8 cellular contexts compared by ENCODE assay signal in the genomic region with DNA sequence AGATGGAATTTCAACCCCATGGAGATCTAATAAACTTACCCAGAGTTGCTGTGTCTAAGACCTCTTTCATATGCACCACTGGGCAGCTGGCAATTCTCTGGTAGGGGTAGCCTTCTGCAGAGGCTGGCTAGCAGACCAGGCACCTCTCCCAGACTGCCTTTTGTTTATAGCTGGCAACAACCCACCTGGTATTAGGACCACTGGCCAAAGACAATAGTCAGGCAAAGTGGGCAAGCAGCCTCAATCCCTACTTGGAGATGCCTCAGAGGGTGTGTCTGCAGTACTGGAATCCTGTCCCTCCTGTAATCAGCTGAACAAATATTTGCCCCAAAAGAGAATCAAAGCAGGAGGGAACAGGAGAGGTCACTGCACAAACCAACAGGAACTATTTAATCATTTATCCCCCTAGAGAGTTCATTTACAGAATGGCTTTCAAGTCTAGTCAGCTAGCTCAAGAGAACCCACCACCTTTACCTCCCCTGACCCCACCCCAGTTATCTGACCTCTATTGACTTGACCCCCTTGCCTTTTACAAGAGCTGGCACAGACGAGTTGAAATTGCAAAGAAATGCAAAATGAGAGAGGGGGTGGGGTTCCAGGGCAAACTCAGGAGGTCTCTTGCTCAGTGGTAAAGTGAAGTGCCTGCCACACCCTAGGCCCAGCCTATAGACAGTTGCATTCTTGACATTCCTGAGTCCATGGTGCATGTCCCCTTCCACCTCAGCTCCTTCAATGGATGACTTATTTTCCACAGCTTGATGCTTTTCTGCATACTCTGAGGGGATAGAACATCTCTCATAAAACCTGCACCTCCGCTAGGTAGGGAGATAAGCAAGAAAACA. TPM values are rescaled to one million over a fixed set of nuclear protein-coding genes. Genes with fewer than 3 reads are reported as not detected.
DNase-seq lines count a peak whose midpoint lies in the region; ATAC-seq and TF ChIP-seq lines count a peak whose summit lies in the region.

No MANE protein-coding gene starts in this region.

- TF ChIP-seq POLR2A in right lobe of liver (IDR thresholded peaks at IDR 0.05): peak; percentile 59
- TF ChIP-seq POLR2A in tibial nerve (IDR thresholded peaks at IDR 0.05): peak in 1 of 2 donors; percentile 1

- DNase-seq in DMS53 (lab: John Stamatoyannopoulos, UW): peak; percentile 64
- peak; percentile 65 for DNase-seq in NCI-H146 (lab: John Stamatoyannopoulos, UW)
- no peak for DNase-seq in brain microvascular endothelial cell
- DNase-seq in right lobe of liver: no peak
- no peak for DNase-seq in tibial nerve (ENCODE audit: low spot score in 2 of 2)
- no peak for DNase-seq in stimulated activated CD8-positive, alpha-beta memory T cell treated with anti-CD3 and anti-CD28 coated beads, Interleukin-4, amount 100 ng/mL, for 48 hours

- no peak overlapping the region for H3K27ac ChIP-seq in brain microvascular endothelial cell
- peak overlapping the region; percentile 97 to 98 (median 97) for H3K27ac ChIP-seq in right lobe of liver
- H3K27ac ChIP-seq in tibial nerve: peak overlapping the region; percentile 98 to 100 (median 100)

- H3K36me3 ChIP-seq in brain microvascular endothelial cell (replicated peaks): peaks cover 42% of the 10 kb centered on the region
- no peaks in the 10 kb centered on the region for H3K36me3 ChIP-seq in right lobe of liver
- H3K36me3 ChIP-seq in tibial nerve: peaks cover 0 to 39% (median 0%) of the 10 kb centered on the region in 3 donors

- WGBS in right lobe of liver (ENCODE audit: insufficient coverage, low coverage, low lambda C conversion rate, missing lambda C conversion rate): 17% methylated on average over 2 of the region's 2 CpGs
- 32 to 42% methylated on average over 2 of the region's 2 CpGs for WGBS in tibial nerve, 2 donors

- in situ Hi-C loops in brain microvascular endothelial cell (cut with HindIII; ENCODE audit: low pct_ligation_motif_present, low sequenced_read_pairs): no loop called here

- H3K9me3 ChIP-seq in right lobe of liver (no peaks in the 10 kb centered on the region), tibial nerve (no peaks in the 10 kb centered on the region)

- intact Hi-C loops in right lobe of liver (cut with DNase I): loop anchor here (5.0 kb wide), 1 partner anchor 58 kb away; no protein-coding TSS in a partner anchor

- H3K27me3 ChIP-seq in brain microvascular endothelial cell (replicated peaks) (no peaks in the 10 kb centered on the region), right lobe of liver (no peaks in the 10 kb centered on the region), tibial nerve (no peaks in the 10 kb centered on the region)

- TF ChIP-seq CTCF in brain microvascular endothelial cell (IDR thresholded peaks at IDR 0.05; ENCODE audit: low read depth, low read length, missing control alignments): no peak
- no peak for TF ChIP-seq CTCF in right lobe of liver (IDR thresholded peaks at IDR 0.05)
- no peak for TF ChIP-seq CTCF in tibial nerve (IDR thresholded peaks at IDR 0.05)

- ATAC-seq in right lobe of liver (peak; percentile 1 to 52 (median 18)), HG03175 (IDR thresholded peaks at IDR 0.05; ENCODE audit: unreplicated experiment) (no peak), GM21515 (IDR thresholded peaks at IDR 0.05; ENCODE audit: unreplicated experiment) (no peak)

- H3K4me3 ChIP-seq in brain microvascular endothelial cell (ENCODE audit: low read depth, low read length) (peak overlapping the region; percentile 76), right lobe of liver (peak overlapping the region; percentile 90 to 97 (median 95)), tibial nerve (peak overlapping the region; percentile 75 to 90 (median 82))

- peaks cover 0 to 44% (median 19%) of the 10 kb centered on the region in 4 donors for H3K4me1 ChIP-seq in right lobe of liver
- peaks cover 0 to 65% (median 46%) of the 10 kb centered on the region in 4 donors for H3K4me1 ChIP-seq in tibial nerve

- peak in 1 of 2 donors; percentile 3 for TF ChIP-seq EP300 in tibial nerve (IDR thresholded peaks at IDR 0.05)

RNA-seq across cellular contexts. Expression of a gene that starts 2.8 kb away (rescaled TPM):
- total RNA-seq in right lobe of liver (10 to 100 TPM; 30.5 to 96.1 (median 63.4) TPM), tibial nerve (100 to 1,000 TPM; 105 to 138 (median 119) TPM)

RNA-seq across cellular contexts. Expression of a gene that starts 19.2 kb away (rescaled TPM):
- 1 to 10 TPM in 5 of 6 experiments, under 1 TPM in 1; 0.56 to 8.3 (median 2.8) TPM for total RNA-seq in right lobe of liver
- 1 to 10 TPM in 1 of 4 donors, under 1 TPM in 3; 0.21 to 2.7 (median 0.40) TPM for total RNA-seq in tibial nerve

Comparison
In these comparisons a context has a peak if more than half of its experiments do, and no peak if none do; other contexts are left out.
1. DNase-seq: peak in DMS53 (single experiment) and NCI-H146 (single experiment); none in brain microvascular endothelial cell (single experiment), right lobe of liver (0 of 3), tibial nerve (0 of 2) and stimulated activated CD8-positive, alpha-beta memory T cell treated with anti-CD3 and anti-CD28 coated beads, Interleukin-4, amount 100 ng/mL, for 48 hours (single experiment).
2. ATAC-seq: peak in right lobe of liver (4 of 4); none in HG03175 (single experiment) and GM21515 (single experiment).
3. Peak in every context shown above with its lines, with median percentiles within 50 percentile points of each other: H3K4me3 ChIP-seq.